1 cellular context compared by ENCODE assay signal in genomic region chr17:56110463-56111138, GRCh38.
TF ChIP-seq lines count a peak whose summit lies in the region.

No MANE protein-coding gene starts in this region.

TF ChIP-seq in GM12878, 131 proteins besides CTCF, POLR2A, EP300 and RAD21 (continued from another document):
- TF ChIP-seq, protein P1, sequence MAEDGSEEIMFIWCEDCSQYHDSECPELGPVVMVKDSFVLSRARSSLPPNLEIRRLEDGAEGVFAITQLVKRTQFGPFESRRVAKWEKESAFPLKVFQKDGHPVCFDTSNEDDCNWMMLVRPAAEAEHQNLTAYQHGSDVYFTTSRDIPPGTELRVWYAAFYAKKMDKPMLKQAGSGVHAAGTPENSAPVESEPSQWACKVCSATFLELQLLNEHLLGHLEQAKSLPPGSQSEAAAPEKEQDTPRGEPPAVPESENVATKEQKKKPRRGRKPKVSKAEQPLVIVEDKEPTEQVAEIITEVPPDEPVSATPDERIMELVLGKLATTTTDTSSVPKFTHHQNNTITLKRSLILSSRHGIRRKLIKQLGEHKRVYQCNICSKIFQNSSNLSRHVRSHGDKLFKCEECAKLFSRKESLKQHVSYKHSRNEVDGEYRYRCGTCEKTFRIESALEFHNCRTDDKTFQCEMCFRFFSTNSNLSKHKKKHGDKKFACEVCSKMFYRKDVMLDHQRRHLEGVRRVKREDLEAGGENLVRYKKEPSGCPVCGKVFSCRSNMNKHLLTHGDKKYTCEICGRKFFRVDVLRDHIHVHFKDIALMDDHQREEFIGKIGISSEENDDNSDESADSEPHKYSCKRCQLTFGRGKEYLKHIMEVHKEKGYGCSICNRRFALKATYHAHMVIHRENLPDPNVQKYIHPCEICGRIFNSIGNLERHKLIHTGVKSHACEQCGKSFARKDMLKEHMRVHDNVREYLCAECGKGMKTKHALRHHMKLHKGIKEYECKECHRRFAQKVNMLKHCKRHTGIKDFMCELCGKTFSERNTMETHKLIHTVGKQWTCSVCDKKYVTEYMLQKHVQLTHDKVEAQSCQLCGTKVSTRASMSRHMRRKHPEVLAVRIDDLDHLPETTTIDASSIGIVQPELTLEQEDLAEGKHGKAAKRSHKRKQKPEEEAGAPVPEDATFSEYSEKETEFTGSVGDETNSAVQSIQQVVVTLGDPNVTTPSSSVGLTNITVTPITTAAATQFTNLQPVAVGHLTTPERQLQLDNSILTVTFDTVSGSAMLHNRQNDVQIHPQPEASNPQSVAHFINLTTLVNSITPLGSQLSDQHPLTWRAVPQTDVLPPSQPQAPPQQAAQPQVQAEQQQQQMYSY (CRISPR knock-in tag; IDR thresholded peaks at IDR 0.05): no peak
- no peak for TF ChIP-seq ATF3 (IDR thresholded peaks at IDR 0.05; ENCODE audit: borderline replicate concordance, extremely low read depth, low read depth, low read length)
